Comparison of ENCODE assay signal across 23 cellular contexts in genomic region chr18:495017-495416, GRCh38. TPM values are rescaled to one million over a fixed set of nuclear protein-coding genes. Genes with fewer than 3 reads are reported as not detected.
A peak's percentile ranks its signal among the peaks of the same experiment; 100 is the strongest.
DNase-seq lines count a peak whose midpoint lies in the region; ATAC-seq, FAIRE-seq and TF ChIP-seq lines count a peak whose summit lies in the region.
"Had no signal": no experiment of that assay in that cellular context is flagged by ENCODE, and none has a peak within 500 bp of the region (broad histone marks: within the 10 kb centered on the region; RNA-seq: fewer than 3 reads in every experiment).

No MANE protein-coding gene starts in this region.

- intact Hi-C loops in kidney (cut with DNase I): no loop called here
- intact Hi-C loops in sigmoid colon (cut with DNase I): no loop called here

- H3K9me3 ChIP-seq in BLaER1 treated with 17β-estradiol and CSF1 and Interleukin-3, amounts not matched to agents 10 nM and 100 nM (replicated peaks in 1 of 11): 0 out of 22 replicates have a peak, but pooled peaks cover 0 to 5% (median 0%) of the 10 kb centered on the region in 11 experiments
- H3K9me3 ChIP-seq in fibroblast of lung (ENCODE audit: control insufficient read depth, insufficient read depth, low read depth, low read length) (no peaks in the 10 kb centered on the region), kidney (ENCODE audit: control insufficient read depth in 1 of 2, low read length in 2 of 2) (no peaks in the 10 kb centered on the region), sigmoid colon (no peaks in the 10 kb centered on the region), SJCRH30 (replicated peaks) (no peaks in the 10 kb centered on the region)
- H3K9me3 ChIP-seq: A549, heart right ventricle, SJSA1, spleen, vagina had no signal

- peak; percentile 56 for ATAC-seq in GM21423 (IDR thresholded peaks at IDR 0.05; ENCODE audit: unreplicated experiment)
- peak; percentile 46 for ATAC-seq in HG03442 (IDR thresholded peaks at IDR 0.05; ENCODE audit: unreplicated experiment)
- ATAC-seq: A549 had no signal

- peaks cover 0 to 16% (median 0%) of the 10 kb centered on the region in 11 experiments; a peak in 3 of 22 replicates for H4K20me1 ChIP-seq in BLaER1 treated with 17β-estradiol and CSF1 and Interleukin-3, amounts not matched to agents 10 nM and 100 nM
- no peaks in the 10 kb centered on the region for H4K20me1 ChIP-seq in fibroblast of lung (ENCODE audit: control insufficient read depth, extremely low read depth, insufficient read depth, low read length)

- TF ChIP-seq POLR2A in sigmoid colon (IDR thresholded peaks at IDR 0.05): no peak

- TF ChIP-seq EP300 in sigmoid colon (IDR thresholded peaks at IDR 0.05): no peak

- H3K79me2 ChIP-seq in fibroblast of lung (ENCODE audit: control insufficient read depth, insufficient read depth, low read length): no peaks in the 10 kb centered on the region

- no peak overlapping the region for H3K4me3 ChIP-seq in BLaER1 treated with 17β-estradiol and CSF1 and Interleukin-3, amounts not matched to agents 10 nM and 100 nM
- H3K4me3 ChIP-seq in fibroblast of lung (replicated peaks in 1 of 4; ENCODE audit: control extremely low read depth in 1 of 4, insufficient read depth in 1 of 4, low read depth in 3 of 4, low read length in 4 of 4) (no peak overlapping the region), kidney (ENCODE audit: low read length in 2 of 2) (no peak overlapping the region), sigmoid colon (no peak overlapping the region), SJCRH30 (no peak overlapping the region)
- H3K4me3 ChIP-seq: A549, dorsolateral prefrontal cortex, heart right ventricle, PC-9, SJSA1, spleen, vagina had no signal

- 80 to 85% methylated on average over 1 of the region's 1 CpG for WGBS in sigmoid colon, 2 donors

- peak overlapping the region in 6 of 11 experiments; percentile 10 to 95 (median 58); a peak in 10 of 22 replicates for H3K4me2 ChIP-seq in BLaER1 treated with 17β-estradiol and CSF1 and Interleukin-3, amounts not matched to agents 10 nM and 100 nM
- no peak overlapping the region for H3K4me2 ChIP-seq in fibroblast of lung (ENCODE audit: extremely low read depth, insufficient read depth, low read length)
- H3K4me2 ChIP-seq: A549, PC-9 had no signal

- H3K27ac ChIP-seq in BLaER1 treated with 17β-estradiol and CSF1 and Interleukin-3, amounts not matched to agents 10 nM and 100 nM: peak overlapping the region in 5 of 11 experiments; percentile 46 to 80 (median 62); a peak in 9 of 22 replicates
- H3K27ac ChIP-seq in fibroblast of lung (ENCODE audit: insufficient read depth, low read length) (peak overlapping the region; percentile 36), kidney (ENCODE audit: low read depth in 2 of 2, low read length in 2 of 2) (no peak overlapping the region), sigmoid colon (peak overlapping the region in 1 of 4 donors; percentile 27), SJCRH30 (no peak overlapping the region)
- H3K27ac ChIP-seq: A549, PC-9, SJSA1, spleen, vagina had no signal

- H2AFZ ChIP-seq in fibroblast of lung (ENCODE audit: low read length): no peak overlapping the region
- H2AFZ ChIP-seq: PC-9 had no signal

- 0 out of 22 replicates have a peak, but pooled peaks cover 0 to 4% (median 0%) of the 10 kb centered on the region in 11 experiments for H3K36me3 ChIP-seq in BLaER1 treated with 17β-estradiol and CSF1 and Interleukin-3, amounts not matched to agents 10 nM and 100 nM
- no peaks in the 10 kb centered on the region for H3K36me3 ChIP-seq in fibroblast of lung (ENCODE audit: control insufficient read depth, insufficient read depth, low read length)
- H3K36me3 ChIP-seq in kidney (ENCODE audit: control insufficient read depth in 1 of 2, insufficient read depth in 2 of 2, low read length in 2 of 2): no peaks in the 10 kb centered on the region
- H3K36me3 ChIP-seq in sigmoid colon: no peaks in the 10 kb centered on the region
- H3K36me3 ChIP-seq in SJCRH30: no peaks in the 10 kb centered on the region
- H3K36me3 ChIP-seq: heart right ventricle, SJSA1, spleen, vagina had no signal

- H3K4me1 ChIP-seq in BLaER1 treated with 17β-estradiol and CSF1 and Interleukin-3, amounts not matched to agents 10 nM and 100 nM: peaks cover 6 to 95% (median 20%) of the 10 kb centered on the region in 10 experiments
- H3K4me1 ChIP-seq in fibroblast of lung (ENCODE audit: control insufficient read depth, extremely low read depth, insufficient read depth, low read length): peaks cover 9% of the 10 kb centered on the region
- peaks cover 0 to 3% of the 10 kb centered on the region in 2 donors for H3K4me1 ChIP-seq in kidney (ENCODE audit: control insufficient read depth in 1 of 2, insufficient read depth in 1 of 2, low read depth in 1 of 2, low read length in 2 of 2)
- H3K4me1 ChIP-seq in sigmoid colon: peaks cover 0 to 41% (median 29%) of the 10 kb centered on the region in 4 donors
- H3K4me1 ChIP-seq in SJCRH30: no peaks in the 10 kb centered on the region

- TF ChIP-seq CTCF in fibroblast of lung (conservative IDR thresholded peaks at IDR 0.05 in 1 of 2, IDR thresholded peaks at IDR 0.05 in 1 of 2; ENCODE audit: low read depth in 1 of 2, low read length in 2 of 2): no peak
- TF ChIP-seq CTCF in kidney (IDR thresholded peaks at IDR 0.05; ENCODE audit: borderline replicate concordance, extremely low read depth, insufficient read depth): no peak
- TF ChIP-seq CTCF in sigmoid colon (IDR thresholded peaks at IDR 0.05): no peak

- peaks cover 6 to 20% (median 17%) of the 10 kb centered on the region in 11 experiments; a peak in 20 of 22 replicates for H3K27me3 ChIP-seq in BLaER1 treated with 17β-estradiol and CSF1 and Interleukin-3, amounts not matched to agents 10 nM and 100 nM
- H3K27me3 ChIP-seq in fibroblast of lung (ENCODE audit: control insufficient read depth, insufficient read depth, low read length): no peaks in the 10 kb centered on the region
- H3K27me3 ChIP-seq in sigmoid colon: peaks cover 0 to 28% (median 7%) of the 10 kb centered on the region in 3 donors
- H3K27me3 ChIP-seq in SJCRH30: no peaks in the 10 kb centered on the region
- H3K27me3 ChIP-seq: SJSA1, vagina had no signal

- H3K9ac ChIP-seq in BLaER1 treated with 17β-estradiol and CSF1 and Interleukin-3, amounts not matched to agents 10 nM and 100 nM: peak overlapping the region in 3 of 11 experiments; percentile 24 to 62 (median 48); a peak in 5 of 22 replicates
- no peak overlapping the region for H3K9ac ChIP-seq in fibroblast of lung (ENCODE audit: insufficient read depth, low read length)
- H3K9ac ChIP-seq in kidney (ENCODE audit: low read length in 2 of 2): no peak overlapping the region

- peak in 1 of 2 donors; percentile 56 for DNase-seq in fibroblast of lung (ENCODE audit: low read depth in 2 of 2)
- DNase-seq in kidney: no peak
- DNase-seq in sigmoid colon: no peak
- no peak for DNase-seq in NCI-H2081 (lab: John Stamatoyannopoulos, UW)
- no peak for DNase-seq in SJCRH30
- DNase-seq: activated CD4-positive, alpha-beta T cell treated with anti-CD3 and anti-CD28 coated beads, Interleukin-2, amount 50 U/mL, for 1 hour; activated gamma-delta T cell treated with Interleukin-2 at 50 U/mL for 16 hours; activated T-cell treated with anti-CD3 and anti-CD28 coated beads for 4 hours; amniotic stem cell; caudate nucleus; CD4-positive, CD25-positive, alpha-beta regulatory T cell; dorsolateral prefrontal cortex; H7; heart right ventricle; PC-9; spleen had no signal

- no peak for FAIRE-seq in kidney (lab: Jason Lieb, UNC)
- FAIRE-seq: A549, GM12892 had no signal

RNA-seq across cellular contexts. Expression of gene COLEC12, which starts 5.5 kb away (rescaled TPM):
- total RNA-seq in fibroblast of lung (24.8 and 60.6 TPM in 2 replicates), kidney (7.4 TPM), sigmoid colon (10 to 100 TPM; 15.9 to 24.7 (median 19.0) TPM)
- polyA plus RNA-seq in fibroblast of lung (20.0 and 44.1 TPM in 2 replicates), kidney (ENCODE audit: insufficient read depth, low read depth, low replicate concordance) (1.3 TPM), sigmoid colon (1 to 10 TPM in 2 of 3 donors, under 1 TPM in 1; 0.69 to 4.2 (median 2.4) TPM)
- polyA plus RNA-seq in fibroblast of lung (2012): 13.7 and 32.9 TPM in 2 replicates
- polyA minus RNA-seq in fibroblast of lung (ENCODE audit: low replicate concordance): 3.8 and 6.3 TPM in 2 replicates
- total RNA-seq in SJCRH30 (2014; rRNA removed; shearing (Covaris generic)): not detected in 2 replicates
- total RNA-seq: CD4-positive, CD25-positive, alpha-beta regulatory T cell; PC-9 had no signal
- polyA plus RNA-seq: CD4-positive, CD25-positive, alpha-beta regulatory T cell had no signal
